11 cellular contexts compared by ENCODE assay signal in genomic region chr19:802888-803561, GRCh38. TPM values are rescaled to one million over a fixed set of nuclear protein-coding genes. Genes with fewer than 3 reads are reported as not detected.
DNase-seq lines count a peak whose midpoint lies in the region; ATAC-seq and TF ChIP-seq lines count a peak whose summit lies in the region.
"Had no signal": no experiment of that assay in that cellular context is flagged by ENCODE, and none has a peak within 500 bp of the region (broad histone marks: within the 10 kb centered on the region; RNA-seq: fewer than 3 reads in every experiment).

No MANE protein-coding gene starts in this region.

- H3K27ac ChIP-seq in stomach smooth muscle (ENCODE audit: low read length) (peak overlapping the region; percentile 81), vagina (no peak overlapping the region), ascending aorta (no peak overlapping the region)

- DNase-seq in activated naive CD4-positive, alpha-beta T cell treated with anti-CD3 and anti-CD28 coated beads for 36 hours: no peak
- no peak for DNase-seq in activated naive CD4-positive, alpha-beta T cell (lab: John Stamatoyannopoulos, UW)
- DNase-seq in activated naive CD8-positive, alpha-beta T cell treated with anti-CD3 and anti-CD28 coated beads, Interleukin-2, amount 50 U/mL, for 24 hours: no peak
- DNase-seq in lung microvascular endothelial cell (ENCODE audit: low read depth in 2 of 2) (peak; percentile 47 to 72), vagina (ENCODE audit: extremely low spot score in 2 of 2) (no peak), NCI-H1048 (lab: John Stamatoyannopoulos, UW) (no peak), ascending aorta (ENCODE audit: low spot score in 2 of 2) (no peak)
- DNase-seq: mesendoderm, T1000 had no signal

- H3K4me1 Mint-ChIP-seq in activated naive CD4-positive, alpha-beta T cell treated with anti-CD3 and anti-CD28 coated beads for 36 hours (ENCODE audit: low read depth): peaks cover 35% of the 10 kb centered on the region
- peaks cover 46% of the 10 kb centered on the region for H3K4me1 Mint-ChIP-seq in activated naive CD8-positive, alpha-beta T cell treated with anti-CD3 and anti-CD28 coated beads, Interleukin-2, amount 50 U/mL, for 24 hours

- H3K27me3 ChIP-seq in stomach smooth muscle (ENCODE audit: control insufficient read depth in 1 of 2, insufficient read depth in 2 of 2, low read length in 2 of 2): no peaks in the 10 kb centered on the region
- H3K27me3 ChIP-seq in vagina: no peaks in the 10 kb centered on the region
- no peaks in the 10 kb centered on the region for H3K27me3 ChIP-seq in ascending aorta

- peak overlapping the region in 1 of 2 donors; percentile 41 for H3K9ac ChIP-seq in stomach smooth muscle (ENCODE audit: low read length in 2 of 2)

- TF ChIP-seq POLR2A in vagina (IDR thresholded peaks at IDR 0.05): no peak

- intact Hi-C loops in activated naive CD4-positive, alpha-beta T cell treated with anti-CD3 and anti-CD28 coated beads for 36 hours (cut with micrococcal nuclease): no loop called here
- intact Hi-C loops in vagina (cut with DNase I) (loop anchor here (5.0 kb wide), 1 partner anchor 44 kb away; no protein-coding TSS in a partner anchor), ascending aorta (cut with DNase I) (no loop called here)

- H3K4me3 Mint-ChIP-seq in activated naive CD4-positive, alpha-beta T cell treated with anti-CD3 and anti-CD28 coated beads for 36 hours: no peak overlapping the region
- peak overlapping the region; percentile 50 for H3K4me3 Mint-ChIP-seq in activated naive CD8-positive, alpha-beta T cell treated with anti-CD3 and anti-CD28 coated beads, Interleukin-2, amount 50 U/mL, for 24 hours

- no peaks in the 10 kb centered on the region for H3K9me3 Mint-ChIP-seq in activated naive CD4-positive, alpha-beta T cell treated with anti-CD3 and anti-CD28 coated beads for 36 hours
- H3K9me3 Mint-ChIP-seq in activated naive CD8-positive, alpha-beta T cell treated with anti-CD3 and anti-CD28 coated beads, Interleukin-2, amount 50 U/mL, for 24 hours: no peaks in the 10 kb centered on the region

- H3K4me3 ChIP-seq in stomach smooth muscle (ENCODE audit: low read length in 2 of 2): peak overlapping the region; percentile 35 to 64
- H3K4me3 ChIP-seq in vagina: no peak overlapping the region
- no peak overlapping the region for H3K4me3 ChIP-seq in ascending aorta

- no peak for ATAC-seq in activated naive CD8-positive, alpha-beta T cell treated with anti-CD3 and anti-CD28 coated beads, Interleukin-2, amount 50 U/mL, for 24 hours

- peaks cover 61% of the 10 kb centered on the region for H3K36me3 Mint-ChIP-seq in activated naive CD4-positive, alpha-beta T cell treated with anti-CD3 and anti-CD28 coated beads for 36 hours (ENCODE audit: low read depth)
- peaks cover 69% of the 10 kb centered on the region for H3K36me3 Mint-ChIP-seq in activated naive CD8-positive, alpha-beta T cell treated with anti-CD3 and anti-CD28 coated beads, Interleukin-2, amount 50 U/mL, for 24 hours (ENCODE audit: low read depth)

- H3K36me3 ChIP-seq in stomach smooth muscle (ENCODE audit: control insufficient read depth in 2 of 2, insufficient read depth in 2 of 2, low read length in 2 of 2) (peaks cover 35 to 36% of the 10 kb centered on the region in 2 donors), vagina (peaks cover 0 to 49% of the 10 kb centered on the region in 2 donors), ascending aorta (peaks cover 50 to 54% of the 10 kb centered on the region in 2 donors)

- CTCF ChIA-PET in activated naive CD4-positive, alpha-beta T cell treated with anti-CD3 and anti-CD28 coated beads for 36 hours (lab: Charles Lee): interaction anchor here (0.6 kb wide), 1 partner anchor 113 kb away, joined by 3 read pairs; no protein-coding TSS in a partner anchor

- H3K4me1 ChIP-seq in stomach smooth muscle (ENCODE audit: control insufficient read depth, insufficient read depth, low read length) (peaks cover 58% of the 10 kb centered on the region), vagina (peaks cover 57% of the 10 kb centered on the region), ascending aorta (peaks cover 34 to 47% of the 10 kb centered on the region in 2 donors)

- H3K27ac Mint-ChIP-seq in activated naive CD4-positive, alpha-beta T cell treated with anti-CD3 and anti-CD28 coated beads for 36 hours: peak overlapping the region; percentile 50
- H3K27ac Mint-ChIP-seq in activated naive CD8-positive, alpha-beta T cell treated with anti-CD3 and anti-CD28 coated beads, Interleukin-2, amount 50 U/mL, for 24 hours: peak overlapping the region; percentile 82

- H3K9me3 ChIP-seq in stomach smooth muscle (ENCODE audit: control insufficient read depth in 2 of 2, low read length in 2 of 2) (no peaks in the 10 kb centered on the region), vagina (no peaks in the 10 kb centered on the region), ascending aorta (no peaks in the 10 kb centered on the region)

- TF ChIP-seq CTCF in vagina (IDR thresholded peaks at IDR 0.05) (no peak), ascending aorta (IDR thresholded peaks at IDR 0.05) (no peak)

- H3K27me3 Mint-ChIP-seq in activated naive CD4-positive, alpha-beta T cell treated with anti-CD3 and anti-CD28 coated beads for 36 hours (ENCODE audit: low read depth): no peaks in the 10 kb centered on the region
- no peaks in the 10 kb centered on the region for H3K27me3 Mint-ChIP-seq in activated naive CD8-positive, alpha-beta T cell treated with anti-CD3 and anti-CD28 coated beads, Interleukin-2, amount 50 U/mL, for 24 hours

RNA-seq across cellular contexts. Expression of gene PTBP1, which starts 5.8 kb away (rescaled TPM):
- 100 to 1,000 TPM; 510 to 532 TPM for total RNA-seq in activated naive CD4-positive, alpha-beta T cell treated with anti-CD3 and anti-CD28 coated beads for 36 hours
- total RNA-seq in lung microvascular endothelial cell (113 and 124 TPM in 2 replicates), vagina (230 TPM), ascending aorta (210 TPM)

RNA-seq across cellular contexts. Expression of gene PLPPR3, which starts 18.7 kb away (rescaled TPM):
- not detected for total RNA-seq in activated naive CD4-positive, alpha-beta T cell treated with anti-CD3 and anti-CD28 coated beads for 36 hours
- total RNA-seq in lung microvascular endothelial cell (under 0.01 and 0.44 TPM in 2 replicates), vagina (not detected), ascending aorta (not detected)

RNA-seq across cellular contexts. Expression of gene AZU1, which starts 24.6 kb away (rescaled TPM):
- total RNA-seq in activated naive CD4-positive, alpha-beta T cell treated with anti-CD3 and anti-CD28 coated beads for 36 hours: not detected
- total RNA-seq in lung microvascular endothelial cell (not detected in 2 replicates), vagina (not detected), ascending aorta (not detected)
- total RNA-seq: M059J had no signal

RNA-seq across cellular contexts. Expression of gene PRTN3, which starts 37.8 kb away (rescaled TPM):
- not detected for total RNA-seq in activated naive CD4-positive, alpha-beta T cell treated with anti-CD3 and anti-CD28 coated beads for 36 hours
- not detected in 2 replicates for total RNA-seq in lung microvascular endothelial cell
- total RNA-seq in vagina: not detected
- not detected for total RNA-seq in ascending aorta
- total RNA-seq: M059J had no signal

RNA-seq across cellular contexts. Expression of gene ELANE, which starts 49.1 kb away (rescaled TPM):
- not detected for total RNA-seq in activated naive CD4-positive, alpha-beta T cell treated with anti-CD3 and anti-CD28 coated beads for 36 hours
- total RNA-seq in lung microvascular endothelial cell: not detected in 2 replicates
- total RNA-seq in vagina: not detected
- total RNA-seq in ascending aorta: not detected
- total RNA-seq: M059J had no signal

Comparison
In these comparisons a context has a peak if more than half of its experiments do, and no peak if none do; other contexts are left out.
1. DNase-seq: peak in lung microvascular endothelial cell (2 of 2); none in activated naive CD4-positive, alpha-beta T cell treated with anti-CD3 and anti-CD28 coated beads for 36 hours (single experiment), activated naive CD4-positive, alpha-beta T cell (0 of 4), activated naive CD8-positive, alpha-beta T cell treated with anti-CD3 and anti-CD28 coated beads, Interleukin-2, amount 50 U/mL, for 24 hours (single experiment), vagina (0 of 2), NCI-H1048 (single experiment) and ascending aorta (0 of 2).
2. H3K4me3 ChIP-seq: peak in stomach smooth muscle (2 of 2); none in vagina (0 of 2) and ascending aorta (0 of 2).